9 cellular contexts compared by ENCODE assay signal in the genomic region with DNA sequence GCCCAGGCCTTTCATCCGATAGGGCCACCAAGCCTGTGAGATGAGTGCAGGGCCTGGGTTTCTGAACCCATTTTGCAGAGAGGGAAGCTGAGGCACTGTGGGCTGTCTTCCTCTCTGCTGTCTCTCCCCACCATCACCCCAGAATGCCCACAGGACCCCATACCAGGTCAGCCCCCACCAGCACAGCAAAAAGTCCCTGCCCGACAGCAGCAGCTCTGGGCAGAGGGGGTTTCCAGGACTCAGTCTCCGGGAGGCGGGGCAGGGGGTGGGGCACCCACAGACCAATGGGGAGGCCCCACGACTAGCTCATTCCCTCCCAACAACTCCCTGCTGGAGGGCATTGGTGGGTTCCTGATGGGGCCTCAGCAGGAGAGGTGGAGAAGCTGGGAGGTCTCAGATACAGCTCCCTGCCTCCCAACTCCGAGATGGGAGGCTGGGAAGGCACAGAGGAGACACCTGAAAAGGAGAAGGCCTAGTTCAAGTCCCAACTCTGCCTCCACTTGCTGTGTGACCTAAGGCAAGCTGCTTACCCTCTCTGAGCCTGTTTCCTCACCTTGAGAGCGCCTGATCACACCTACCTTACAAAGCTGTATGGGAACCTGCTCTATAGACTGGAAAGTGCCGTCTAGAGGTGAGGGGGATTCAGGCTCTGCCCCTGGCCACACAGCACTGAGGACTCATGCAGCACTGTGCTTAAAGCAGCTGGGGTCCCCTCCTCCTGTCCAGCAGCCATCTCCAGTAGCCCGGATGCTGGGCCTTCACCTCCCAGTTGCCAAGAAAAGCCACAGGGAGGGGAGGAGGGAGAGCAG. TPM values are rescaled to one million over a fixed set of nuclear protein-coding genes. Genes with fewer than 3 reads are reported as not detected.
DNase-seq lines count a peak whose midpoint lies in the region; ATAC-seq and TF ChIP-seq lines count a peak whose summit lies in the region.
"Had no signal": no experiment of that assay in that cellular context is flagged by ENCODE, and none has a peak within 500 bp of the region (broad histone marks: within the 10 kb centered on the region; RNA-seq: fewer than 3 reads in every experiment).

No MANE protein-coding gene starts in this region.

- peaks cover 3 to 56% (median 19%) of the 10 kb centered on the region in 4 donors for H3K4me1 ChIP-seq in Peyer's patch
- H3K4me1 ChIP-seq in lung (ENCODE audit: control insufficient read depth in 2 of 2, insufficient read depth in 2 of 2, low read length in 2 of 2): peaks cover 0 to 14% of the 10 kb centered on the region in 2 donors

- H3K27ac Mint-ChIP-seq in activated naive CD8-positive, alpha-beta T cell treated with anti-CD3 and anti-CD28 coated beads for 36 hours: peak overlapping the region; percentile 57
- peak overlapping the region; percentile 67 for H3K27ac Mint-ChIP-seq in stimulated activated naive CD8-positive, alpha-beta T cell treated with anti-CD3 and anti-CD28 coated beads, Interleukin-15, Interleukin-2, amounts not matched to agents 100 ng/mL and 50 ng/mL, for 24 hours

- peak; percentile 47 for DNase-seq in 8988T
- peak; percentile 54 to 76 (median 64) for DNase-seq in Peyer's patch
- peak; percentile 64 for DNase-seq in activated naive CD8-positive, alpha-beta T cell treated with anti-CD3 and anti-CD28 coated beads for 36 hours
- no peak for DNase-seq in lung (ENCODE audit: low spot score)
- no peak for DNase-seq in NCI-H446 treated with DMSO at 0.1 percent for 48 hours (lab: John Stamatoyannopoulos, UW)
- DNase-seq in OCI-M2 (lab: John Stamatoyannopoulos, UW; ENCODE audit: unreplicated experiment): no peak

- no peak for ATAC-seq in lung (ENCODE audit: insufficient read depth, low FRiP score)
- ATAC-seq in HG03175 (IDR thresholded peaks at IDR 0.05; ENCODE audit: unreplicated experiment): no peak

- H3K4me3 Mint-ChIP-seq in activated naive CD8-positive, alpha-beta T cell treated with anti-CD3 and anti-CD28 coated beads for 36 hours: no peak overlapping the region
- H3K4me3 Mint-ChIP-seq in stimulated activated naive CD8-positive, alpha-beta T cell treated with anti-CD3 and anti-CD28 coated beads, Interleukin-15, Interleukin-2, amounts not matched to agents 100 ng/mL and 50 ng/mL, for 24 hours: no peak overlapping the region

- 72 to 82% methylated on average over 9 of the region's 9 CpGs for WGBS in lung, 2 donors

- peaks cover 0 to 5% (median 0%) of the 10 kb centered on the region in 3 donors for H3K36me3 ChIP-seq in Peyer's patch
- peaks cover 0 to 5% of the 10 kb centered on the region in 2 donors for H3K36me3 ChIP-seq in lung (ENCODE audit: control insufficient read depth in 2 of 2, insufficient read depth in 2 of 2, low read length in 2 of 2)

- H3K4me3 ChIP-seq in Peyer's patch (no peak overlapping the region), lung (no peak overlapping the region)

- peaks cover 1% of the 10 kb centered on the region for H3K36me3 Mint-ChIP-seq in activated naive CD8-positive, alpha-beta T cell treated with anti-CD3 and anti-CD28 coated beads for 36 hours
- peaks cover 10% of the 10 kb centered on the region for H3K36me3 Mint-ChIP-seq in stimulated activated naive CD8-positive, alpha-beta T cell treated with anti-CD3 and anti-CD28 coated beads, Interleukin-15, Interleukin-2, amounts not matched to agents 100 ng/mL and 50 ng/mL, for 24 hours (ENCODE audit: low read depth)

- H3K9me3 Mint-ChIP-seq in activated naive CD8-positive, alpha-beta T cell treated with anti-CD3 and anti-CD28 coated beads for 36 hours: no peaks in the 10 kb centered on the region
- H3K9me3 Mint-ChIP-seq in stimulated activated naive CD8-positive, alpha-beta T cell treated with anti-CD3 and anti-CD28 coated beads, Interleukin-15, Interleukin-2, amounts not matched to agents 100 ng/mL and 50 ng/mL, for 24 hours: no peaks in the 10 kb centered on the region

- peaks cover 44% of the 10 kb centered on the region for H3K4me1 Mint-ChIP-seq in activated naive CD8-positive, alpha-beta T cell treated with anti-CD3 and anti-CD28 coated beads for 36 hours
- peaks cover 66% of the 10 kb centered on the region for H3K4me1 Mint-ChIP-seq in stimulated activated naive CD8-positive, alpha-beta T cell treated with anti-CD3 and anti-CD28 coated beads, Interleukin-15, Interleukin-2, amounts not matched to agents 100 ng/mL and 50 ng/mL, for 24 hours (ENCODE audit: low read depth)

- peaks cover 7% of the 10 kb centered on the region for H3K27me3 Mint-ChIP-seq in activated naive CD8-positive, alpha-beta T cell treated with anti-CD3 and anti-CD28 coated beads for 36 hours
- H3K27me3 Mint-ChIP-seq in stimulated activated naive CD8-positive, alpha-beta T cell treated with anti-CD3 and anti-CD28 coated beads, Interleukin-15, Interleukin-2, amounts not matched to agents 100 ng/mL and 50 ng/mL, for 24 hours: peaks cover 6% of the 10 kb centered on the region

- H3K9me3 ChIP-seq in Peyer's patch: no peaks in the 10 kb centered on the region
- no peaks in the 10 kb centered on the region for H3K9me3 ChIP-seq in lung (ENCODE audit: control insufficient read depth in 2 of 2, insufficient read depth in 1 of 2, low read length in 1 of 2)

- H3K27ac ChIP-seq in Peyer's patch: peak overlapping the region; percentile 39 to 93 (median 82)
- H3K27ac ChIP-seq in lung (ENCODE audit: low read depth in 1 of 2, low read length in 1 of 2): peak overlapping the region; percentile 34 to 71
- H3K27ac ChIP-seq: VCaP had no signal

- no peak for TF ChIP-seq CTCF in Peyer's patch (IDR thresholded peaks at IDR 0.05)
- TF ChIP-seq CTCF in lung (IDR thresholded peaks at IDR 0.05; ENCODE audit: control extremely low read depth, extremely low read depth): no peak

- no peak for TF ChIP-seq POLR2A in Peyer's patch (IDR thresholded peaks at IDR 0.05)

- H3K27me3 ChIP-seq in Peyer's patch (no peaks in the 10 kb centered on the region), lung (ENCODE audit: control insufficient read depth, insufficient read depth) (no peaks in the 10 kb centered on the region)

RNA-seq across cellular contexts. Expression of a gene that starts 3.5 kb away (rescaled TPM):
- total RNA-seq in Peyer's patch: 10 to 100 TPM; 41.2 to 58.6 (median 53.2) TPM
- total RNA-seq in activated naive CD8-positive, alpha-beta T cell treated with anti-CD3 and anti-CD28 coated beads for 36 hours: 10 to 100 TPM; 11.6 to 12.5 TPM
- total RNA-seq in lung: 10 to 100 TPM; 18.1 to 22.9 TPM
- polyA plus RNA-seq in lung: 10 to 100 TPM; 18.9 to 27.8 TPM

RNA-seq across cellular contexts. Expression of a gene that starts 51.9 kb away (rescaled TPM):
- total RNA-seq in Peyer's patch: not detected
- 1 to 10 TPM; 4.3 to 5.3 TPM for total RNA-seq in activated naive CD8-positive, alpha-beta T cell treated with anti-CD3 and anti-CD28 coated beads for 36 hours
- not detected for total RNA-seq in lung
- 1 to 10 TPM in 1 of 2 donors, under 1 TPM in 1; 0.57 to 1.2 TPM for polyA plus RNA-seq in lung

Comparison
In these comparisons a context has a peak if more than half of its experiments do, and no peak if none do; other contexts are left out.
1. DNase-seq: peak in 8988T (single experiment), Peyer's patch (3 of 3) and activated naive CD8-positive, alpha-beta T cell treated with anti-CD3 and anti-CD28 coated beads for 36 hours (single experiment); none in lung (single experiment), NCI-H446 treated with DMSO at 0.1 percent for 48 hours (single experiment) and OCI-M2 (single experiment).
2. RNA of a gene that starts 51.9 kb away (total RNA-seq): 4.3 to 5.3 TPM in activated naive CD8-positive, alpha-beta T cell treated with anti-CD3 and anti-CD28 coated beads for 36 hours; not detected in lung and not detected in Peyer's patch; every median in the first group is over 4 times any median in the second.